21 cellular contexts compared by ENCODE assay signal in genomic region chr2:240411261-240412160, GRCh38. TPM values are rescaled to one million over a fixed set of nuclear protein-coding genes. Genes with fewer than 3 reads are reported as not detected.
DNase-seq lines count a peak whose midpoint lies in the region; ATAC-seq and TF ChIP-seq lines count a peak whose summit lies in the region.
"Had no signal": no experiment of that assay in that cellular context is flagged by ENCODE, and none has a peak within 500 bp of the region (broad histone marks: within the 10 kb centered on the region; RNA-seq: fewer than 3 reads in every experiment).

No MANE protein-coding gene starts in this region.

- CTCF ChIA-PET in activated CD8-positive, alpha-beta memory T cell treated with anti-CD3 and anti-CD28 coated beads, Interleukin-2, amount 10 ng/mL, durations not matched to agents 7 days and 5 days (lab: Charles Lee), result no interaction called here

- no peaks in the 10 kb centered on the region for H3K9me3 Mint-ChIP-seq in activated CD8-positive, alpha-beta memory T cell treated with anti-CD3 and anti-CD28 coated beads, Interleukin-2, amount 10 ng/mL, durations not matched to agents 7 days and 5 days (ENCODE audit: low read depth)
- no peaks in the 10 kb centered on the region for H3K9me3 Mint-ChIP-seq in nephron progenitor cell
- no peaks in the 10 kb centered on the region for H3K9me3 Mint-ChIP-seq in type B pancreatic cell
- H3K9me3 Mint-ChIP-seq: activated T-helper 1 cell treated with anti-CD3 and anti-CD28 coated beads, Interleukin-12 subunit alpha, Interleukin-12 subunit beta, Interleukin-2, Interleukin-4 antibody, amounts not matched to agents 30 ng/mL and 10 ng/mL and 1 ng/mL, durations not matched to agents 14 hours and 24 hours and 36 hours; T-helper 2 cell treated with Interferon-gamma antibody and Interleukin-4, amounts not matched to agents 5 μg/mL and 100 μg/mL, for 36 hours had no signal

- H3K9me3 ChIP-seq in heart left ventricle, result no peaks in the 10 kb centered on the region
- H3K9me3 ChIP-seq: body of pancreas, mucosa of descending colon, tibial nerve had no signal

- intact Hi-C loops in heart left ventricle (cut with DNase I), result no loop called here

- H3K27me3 Mint-ChIP-seq in activated CD8-positive, alpha-beta memory T cell treated with anti-CD3 and anti-CD28 coated beads, Interleukin-2, amount 10 ng/mL, durations not matched to agents 7 days and 5 days, result peaks cover 9% of the 10 kb centered on the region
- peaks cover 5% of the 10 kb centered on the region for H3K27me3 Mint-ChIP-seq in nephron progenitor cell (ENCODE audit: low read depth, poor library complexity)
- H3K27me3 Mint-ChIP-seq in type B pancreatic cell, result peaks cover 6% of the 10 kb centered on the region

- H3K27ac ChIP-seq in heart left ventricle, result no peak overlapping the region
- H3K27ac ChIP-seq: 22Rv1, body of pancreas, tibial nerve had no signal

- 81 to 88% (median 85%) methylated on average over 23 to 28 of the region's 28 CpGs for WGBS in heart left ventricle, 4 donors

- no peak for ATAC-seq in activated CD8-positive, alpha-beta memory T cell treated with anti-CD3 and anti-CD28 coated beads, Interleukin-2, amount 10 ng/mL, durations not matched to agents 7 days and 5 days
- ATAC-seq in heart left ventricle (peak in 1 of 4 donors; percentile 38), HG03565 (IDR thresholded peaks at IDR 0.05; ENCODE audit: unreplicated experiment) (no peak)
- ATAC-seq: mucosa of descending colon had no signal

- TF ChIP-seq CTCF in heart left ventricle (IDR thresholded peaks at IDR 0.05) (no peak), nephron progenitor cell (IDR thresholded peaks at IDR 0.05) (no peak), type B pancreatic cell (conservative IDR thresholded peaks at IDR 0.05) (no peak)

- H3K36me3 Mint-ChIP-seq in activated CD8-positive, alpha-beta memory T cell treated with anti-CD3 and anti-CD28 coated beads, Interleukin-2, amount 10 ng/mL, durations not matched to agents 7 days and 5 days, result no peaks in the 10 kb centered on the region
- H3K36me3 Mint-ChIP-seq in nephron progenitor cell (ENCODE audit: low read depth), result no peaks in the 10 kb centered on the region
- H3K36me3 Mint-ChIP-seq in type B pancreatic cell, result no peaks in the 10 kb centered on the region

- H3K4me1 ChIP-seq in heart left ventricle, result no peaks in the 10 kb centered on the region
- H3K4me1 ChIP-seq: body of pancreas had no signal

- TF ChIP-seq POLR2A in heart left ventricle (IDR thresholded peaks at IDR 0.05), result no peak

- no peaks in the 10 kb centered on the region for H3K36me3 ChIP-seq in heart left ventricle
- H3K36me3 ChIP-seq: tibial nerve had no signal

- DNase-seq in activated CD8-positive, alpha-beta memory T cell treated with anti-CD3 and anti-CD28 coated beads, Interleukin-2, amount 50 U/mL, for 4 hours, result peak; percentile 12
- DNase-seq in activated CD8-positive, alpha-beta memory T cell treated with anti-CD3 and anti-CD28 coated beads, Interleukin-2, amount 10 ng/mL, durations not matched to agents 7 days and 5 days, result no peak
- DNase-seq in heart left ventricle (peak in 3 of 5 donors; percentile 14 to 44 (median 17)), nephron progenitor cell (peak; percentile 1), type B pancreatic cell (ENCODE audit: extremely low spot score, unreplicated experiment) (peak; percentile 58), NCI-H748 (lab: John Stamatoyannopoulos, UW; ENCODE audit: unreplicated experiment) (no peak), glomerular visceral epithelial cell (ENCODE audit: extremely low spot score) (no peak)
- DNase-seq: activated CD4-positive, alpha-beta T cell treated with anti-CD3 and anti-CD28 coated beads, Interleukin-2, amount 50 U/mL, for 48 hours; AML-193; DND-41; Kasumi-1; NCI-H2029 treated with DMSO at 0.1 percent for 48 hours; NCI-H446; nucleus accumbens had no signal

- H3K27me3 ChIP-seq in heart left ventricle, result no peaks in the 10 kb centered on the region
- H3K27me3 ChIP-seq: body of pancreas, tibial nerve had no signal

- no peak overlapping the region for H3K27ac Mint-ChIP-seq in activated CD8-positive, alpha-beta memory T cell treated with anti-CD3 and anti-CD28 coated beads, Interleukin-2, amount 10 ng/mL, durations not matched to agents 7 days and 5 days
- H3K27ac Mint-ChIP-seq in nephron progenitor cell (peak overlapping the region; percentile 36), type B pancreatic cell (no peak overlapping the region)
- H3K27ac Mint-ChIP-seq: activated T-helper 1 cell treated with anti-CD3 and anti-CD28 coated beads, Interleukin-12 subunit alpha, Interleukin-12 subunit beta, Interleukin-2, Interleukin-4 antibody, amounts not matched to agents 30 ng/mL and 10 ng/mL and 1 ng/mL, durations not matched to agents 14 hours and 24 hours and 36 hours; T-helper 2 cell treated with Interferon-gamma antibody and Interleukin-4, amounts not matched to agents 5 μg/mL and 100 μg/mL, for 36 hours had no signal

- H3K4me3 ChIP-seq in heart left ventricle, result no peak overlapping the region
- H3K4me3 ChIP-seq: body of pancreas, mucosa of descending colon, tibial nerve had no signal

- H3K4me1 Mint-ChIP-seq in activated CD8-positive, alpha-beta memory T cell treated with anti-CD3 and anti-CD28 coated beads, Interleukin-2, amount 10 ng/mL, durations not matched to agents 7 days and 5 days, result no peaks in the 10 kb centered on the region
- H3K4me1 Mint-ChIP-seq in nephron progenitor cell (peaks cover 5% of the 10 kb centered on the region), type B pancreatic cell (ENCODE audit: unreplicated experiment) (no peaks in the 10 kb centered on the region)

- no peak overlapping the region for H3K4me3 Mint-ChIP-seq in activated CD8-positive, alpha-beta memory T cell treated with anti-CD3 and anti-CD28 coated beads, Interleukin-2, amount 10 ng/mL, durations not matched to agents 7 days and 5 days
- H3K4me3 Mint-ChIP-seq in nephron progenitor cell, result no peak overlapping the region
- H3K4me3 Mint-ChIP-seq in type B pancreatic cell, result no peak overlapping the region
- H3K4me3 Mint-ChIP-seq: activated T-helper 1 cell treated with anti-CD3 and anti-CD28 coated beads, Interleukin-12 subunit alpha, Interleukin-12 subunit beta, Interleukin-2, Interleukin-4 antibody, amounts not matched to agents 30 ng/mL and 10 ng/mL and 1 ng/mL, durations not matched to agents 14 hours and 24 hours and 36 hours; T-helper 2 cell treated with Interferon-gamma antibody and Interleukin-4, amounts not matched to agents 5 μg/mL and 100 μg/mL, for 36 hours had no signal

RNA-seq across cellular contexts. Expression of gene GPC1, which starts 24.0 kb away (rescaled TPM):
- total RNA-seq in activated CD8-positive, alpha-beta memory T cell treated with anti-CD3 and anti-CD28 coated beads, Interleukin-2, amount 10 ng/mL, durations not matched to agents 7 days and 5 days, result 1 to 10 TPM; 3.2 to 4.5 TPM
- total RNA-seq in heart left ventricle, result 100 to 1,000 TPM; 131 to 316 (median 193) TPM
- polyA plus RNA-seq in heart left ventricle, result 100 to 1,000 TPM; 134 to 209 TPM
- 58.0 and 78.0 TPM in 2 replicates for total RNA-seq in type B pancreatic cell (ENCODE audit: low replicate concordance)

Comparison
In these comparisons a context has a peak if more than half of its experiments do, and no peak if none do; other contexts are left out.
1. DNase-seq: peak in activated CD8-positive, alpha-beta memory T cell treated with anti-CD3 and anti-CD28 coated beads, Interleukin-2, amount 50 U/mL, for 4 hours (single experiment), heart left ventricle (3 of 5), nephron progenitor cell (single experiment) and type B pancreatic cell (single experiment); none in activated CD8-positive, alpha-beta memory T cell treated with anti-CD3 and anti-CD28 coated beads, Interleukin-2, amount 10 ng/mL, durations not matched to agents 7 days and 5 days (single experiment), NCI-H748 (single experiment) and glomerular visceral epithelial cell (single experiment).
2. RNA of gene GPC1, which starts 24.0 kb away (total RNA-seq): 131 to 316 TPM in heart left ventricle and 58.0 to 78.0 TPM in type B pancreatic cell; 3.2 to 4.5 TPM in activated CD8-positive, alpha-beta memory T cell treated with anti-CD3 and anti-CD28 coated beads, Interleukin-2, amount 10 ng/mL, durations not matched to agents 7 days and 5 days; every median in the first group is over 10 times any median in the second.